Comparison of ENCODE assay signal across 16 cellular contexts in the genomic region with DNA sequence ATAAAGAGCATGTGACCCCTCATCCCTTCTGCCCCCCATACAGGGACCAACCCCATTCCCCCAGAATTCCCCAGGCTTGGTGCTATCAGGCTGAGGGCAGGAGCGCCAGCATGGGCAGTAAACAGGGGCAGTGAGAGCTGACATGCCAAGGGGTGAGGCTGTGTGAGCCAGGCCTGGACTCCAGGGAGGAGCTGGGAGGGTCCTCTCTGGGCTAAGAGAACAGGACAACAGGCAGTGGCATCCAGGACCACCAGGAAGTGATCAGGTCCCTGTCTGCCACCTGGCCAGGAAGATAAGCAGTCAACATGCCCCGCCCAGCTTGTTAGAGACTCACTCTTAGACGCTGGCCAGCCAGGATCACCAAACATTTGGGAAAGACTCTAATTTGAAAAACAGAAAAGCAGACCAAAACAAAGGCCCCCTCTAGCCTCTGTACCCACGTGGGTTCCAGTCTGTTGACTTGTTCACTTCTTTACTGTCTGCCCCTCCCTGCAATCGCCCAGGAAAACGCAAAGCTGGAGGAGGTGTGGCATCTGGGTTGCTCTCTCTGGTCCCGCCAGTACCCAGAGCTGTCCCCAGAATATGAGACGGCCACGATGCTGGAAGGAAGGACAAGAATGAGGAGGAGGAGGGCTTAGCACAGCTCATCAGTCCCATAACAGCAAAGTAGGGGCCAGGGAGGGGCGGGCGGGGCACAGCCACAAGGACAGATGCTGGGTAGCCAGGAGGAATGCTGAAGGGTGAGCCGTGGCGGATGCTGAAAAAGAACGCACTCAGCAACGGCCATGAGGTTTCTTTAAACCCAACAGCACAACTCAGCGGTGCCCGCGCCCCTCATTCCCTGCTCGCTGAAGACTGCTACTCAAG.
DNase-seq lines count a peak whose midpoint lies in the region; ATAC-seq lines count a peak whose summit lies in the region.
"Had no signal": no experiment of that assay in that cellular context is flagged by ENCODE, and none has a peak within 500 bp of the region (broad histone marks: within the 10 kb centered on the region; RNA-seq: fewer than 3 reads in every experiment).

No MANE protein-coding gene starts in this region.

- WGBS in mesodermal cell (ENCODE audit: insufficient coverage in 2 of 2), 2 experiments: 69 to 74% methylated on average over 14 to 16 of the region's 19 CpGs

- peak; percentile 17 for DNase-seq in activated T-cell treated with anti-CD3 and anti-CD28 coated beads, Interleukin-2, amount 50 U/mL, for 1 hour
- no peak for DNase-seq in activated T-cell treated with anti-CD3 and anti-CD28 coated beads, Interleukin-2, amount 50 U/mL, for 48 hours
- DNase-seq in NCI-H526 treated with DMSO at 0.1 percent for 48 hours (lab: John Stamatoyannopoulos, UW): no peak
- no peak for DNase-seq in CD1c-positive myeloid dendritic cell (ENCODE audit: extremely low spot score)
- DNase-seq: ACHN; activated CD8-positive, alpha-beta memory T cell treated with anti-CD3 and anti-CD28 coated beads, Interleukin-2, amount 10 ng/mL, durations not matched to agents 7 days and 5 days; central memory CD4-positive, alpha-beta T cell; left cardiac atrium; natural killer cell; stimulated activated CD4-positive, alpha-beta T cell treated with anti-CD3 and anti-CD28 coated beads, Interleukin-4, amount 100 ng/mL, for 24 hours; SW 1271 had no signal

- H3K27ac ChIP-seq in cingulate gyrus (ENCODE audit: low read depth, low read length) (peak overlapping the region; percentile 49), mesodermal cell (ENCODE audit: low read depth, low read length, severe bottlenecking) (peak overlapping the region; percentile 57), temporal lobe (ENCODE audit: low read depth, low read length) (peak overlapping the region; percentile 77)

- H3K9me3 ChIP-seq in mesodermal cell (ENCODE audit: control insufficient read depth, low read length): no peaks in the 10 kb centered on the region

- H3K36me3 ChIP-seq in mesodermal cell (ENCODE audit: control insufficient read depth, insufficient read depth, low read length): no peaks in the 10 kb centered on the region

- H3K4me1 ChIP-seq in mesodermal cell (ENCODE audit: control insufficient read depth, insufficient read depth, low read length, poor library complexity, severe bottlenecking): peaks cover 43% of the 10 kb centered on the region

- no peak for ATAC-seq in GM21786 (IDR thresholded peaks at IDR 0.05; ENCODE audit: unreplicated experiment)
- ATAC-seq: activated CD8-positive, alpha-beta memory T cell treated with anti-CD3 and anti-CD28 coated beads, Interleukin-2, amount 10 ng/mL, durations not matched to agents 7 days and 5 days; natural killer cell; Panc1 had no signal

- no peak overlapping the region for H3K4me3 ChIP-seq in mesodermal cell (ENCODE audit: extremely low read depth, insufficient read depth, low read length, poor library complexity, severe bottlenecking)
